20 cellular contexts compared by ENCODE assay signal in the genomic region with DNA sequence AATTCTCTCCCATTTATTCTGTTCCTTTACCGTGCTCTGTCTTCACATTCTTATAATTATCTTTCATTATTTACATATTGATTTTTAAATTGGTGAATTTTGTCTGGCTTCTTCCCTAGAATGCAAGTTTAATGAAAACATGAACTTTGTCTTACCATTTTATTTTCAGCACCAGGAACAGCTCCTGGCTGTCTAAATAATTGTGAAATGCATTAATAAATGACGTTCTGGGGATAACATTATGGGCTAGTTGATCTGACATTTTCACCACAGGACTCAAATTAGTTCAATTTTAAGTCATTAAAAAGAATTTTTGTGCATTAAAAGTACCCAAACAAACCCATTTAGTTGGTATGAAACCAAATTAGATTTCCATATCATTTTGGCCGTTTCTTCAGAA.
A peak's percentile ranks its signal among the peaks of the same experiment; 100 is the strongest.
DNase-seq lines count a peak whose midpoint lies in the region; ATAC-seq and TF ChIP-seq lines count a peak whose summit lies in the region.
"Had no signal": no experiment of that assay in that cellular context is flagged by ENCODE, and none has a peak within 500 bp of the region (broad histone marks: within the 10 kb centered on the region; RNA-seq: fewer than 3 reads in every experiment).

No MANE protein-coding gene starts in this region.

- intact Hi-C loops in A673 (cut with micrococcal nuclease; ENCODE audit: unreplicated experiment) (no loop called here), Right ventricle myocardium inferior (cut with DNase I) (no loop called here)

- BruUV-seq in A673 (replicated peaks; lab: Mats Ljungman, UMichigan): no TSS peak

- H3K27ac ChIP-seq in A673 (ENCODE audit: low read depth, low read length, poor library complexity, severe bottlenecking) (no peak overlapping the region), HEK293 (ENCODE audit: extremely low read depth, low read depth, low read length) (no peak overlapping the region), hepatocyte (no peak overlapping the region)
- H3K27ac ChIP-seq: C4-2B, SK-N-MC had no signal

- POLR2A ChIA-PET in A673 (lab: Charles Lee; ENCODE audit: low non-redundant PET) (no interaction called here), HEK293 (lab: Yijun Ruan, JAX) (no interaction called here)

- no peaks in the 10 kb centered on the region for H3K79me2 ChIP-seq in hepatocyte

- no peaks in the 10 kb centered on the region for H4K20me1 ChIP-seq in hepatocyte (ENCODE audit: insufficient read depth, poor library complexity, severe bottlenecking)

- H2AFZ ChIP-seq in hepatocyte: no peak overlapping the region

- H3K9me2 ChIP-seq in hepatocyte (replicated peaks; ENCODE audit: insufficient read depth): no peaks in the 10 kb centered on the region

- DNase-seq in A673 (ENCODE audit: low spot score): peak; percentile 0
- peak; percentile 1 for DNase-seq in amniotic epithelial cell (ENCODE audit: low read depth)
- peak; percentile 5 for DNase-seq in hepatocyte (ENCODE audit: low spot score)
- no peak for DNase-seq in H4 (ENCODE audit: low spot score)
- DNase-seq in T-helper 2 cell: no peak
- no peak for DNase-seq in Right ventricle myocardium inferior (ENCODE audit: missing footprints)
- DNase-seq: CD8-positive, alpha-beta memory T cell; DMS 273 treated with DMSO at 0.1 percent for 48 hours; DMS79; EL; GDM1; KBM-7; MG63; NCI-H1694; NCI-H2029 treated with DMSO at 0.1 percent for 48 hours; NCI-H526 treated with DMSO at 0.1 percent for 48 hours; SIG-M5 had no signal

- H3K9me3 ChIP-seq in A673 (ENCODE audit: low read depth, low read length, poor library complexity, severe bottlenecking) (peaks cover 15% of the 10 kb centered on the region), HEK293 (ENCODE audit: control insufficient read depth, insufficient read depth, low read depth, low read length) (no peaks in the 10 kb centered on the region), hepatocyte (ENCODE audit: low read depth) (no peaks in the 10 kb centered on the region)
- H3K9me3 ChIP-seq: MG63 had no signal

- H3K4me3 ChIP-seq in A673 (ENCODE audit: low read depth, low read length, poor library complexity, severe bottlenecking) (no peak overlapping the region), HEK293 (ENCODE audit: low read depth, low read length) (no peak overlapping the region), hepatocyte (no peak overlapping the region)
- H3K4me3 ChIP-seq: MG63, SK-N-MC had no signal

- no peaks in the 10 kb centered on the region for H3K4me1 ChIP-seq in A673 (ENCODE audit: insufficient read depth, low read length, poor library complexity, severe bottlenecking)
- no peaks in the 10 kb centered on the region for H3K4me1 ChIP-seq in HEK293 (ENCODE audit: control insufficient read depth, insufficient read depth, low read length)
- no peaks in the 10 kb centered on the region for H3K4me1 ChIP-seq in hepatocyte (ENCODE audit: insufficient read depth)

- no peaks in the 10 kb centered on the region for H3K36me3 ChIP-seq in A673 (ENCODE audit: insufficient read depth, low read length, poor library complexity, severe bottlenecking)
- no peaks in the 10 kb centered on the region for H3K36me3 ChIP-seq in HEK293 (ENCODE audit: control insufficient read depth in 2 of 2, insufficient read depth in 1 of 2, low read length in 2 of 2)
- H3K36me3 ChIP-seq in hepatocyte (replicated peaks; ENCODE audit: insufficient read depth, low read depth): no peaks in the 10 kb centered on the region
- H3K36me3 ChIP-seq: MG63 had no signal

- CTCF ChIA-PET in A673 (lab: Charles Lee): no interaction called here
- CTCF ChIA-PET in HEK293 (lab: Yijun Ruan, JAX): no interaction called here

- H3K27me3 ChIP-seq in A673 (replicated peaks; ENCODE audit: insufficient read depth, low read depth, low read length, poor library complexity) (no peaks in the 10 kb centered on the region), hepatocyte (no peaks in the 10 kb centered on the region)

- no peak for TF ChIP-seq CTCF in A673 (conservative IDR thresholded peaks at IDR 0.05; ENCODE audit: low read depth, low read length)
- no peak for TF ChIP-seq CTCF in HEK293 (tag by site-specific recombination; IDR thresholded peaks at IDR 0.05)
- TF ChIP-seq CTCF in hepatocyte (IDR thresholded peaks at IDR 0.05; ENCODE audit: poor library complexity): no peak

- H3K4me2 ChIP-seq in hepatocyte: no peak overlapping the region

- no peak for ATAC-seq in Right ventricle myocardium inferior

- 80% methylated on average over 3 of the region's 3 CpGs for WGBS in hepatocyte (ENCODE audit: low lambda C conversion rate, missing lambda C conversion rate)

TF ChIP-seq in HEK293, 187 proteins besides CTCF, POLR2A, EP300 and RAD21:
- TF ChIP-seq, protein P1, sequence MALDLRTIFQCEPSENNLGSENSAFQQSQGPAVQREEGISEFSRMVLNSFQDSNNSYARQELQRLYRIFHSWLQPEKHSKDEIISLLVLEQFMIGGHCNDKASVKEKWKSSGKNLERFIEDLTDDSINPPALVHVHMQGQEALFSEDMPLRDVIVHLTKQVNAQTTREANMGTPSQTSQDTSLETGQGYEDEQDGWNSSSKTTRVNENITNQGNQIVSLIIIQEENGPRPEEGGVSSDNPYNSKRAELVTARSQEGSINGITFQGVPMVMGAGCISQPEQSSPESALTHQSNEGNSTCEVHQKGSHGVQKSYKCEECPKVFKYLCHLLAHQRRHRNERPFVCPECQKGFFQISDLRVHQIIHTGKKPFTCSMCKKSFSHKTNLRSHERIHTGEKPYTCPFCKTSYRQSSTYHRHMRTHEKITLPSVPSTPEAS (tag by site-specific recombination; IDR thresholded peaks at IDR 0.05): no peak
- TF ChIP-seq, protein P2, sequence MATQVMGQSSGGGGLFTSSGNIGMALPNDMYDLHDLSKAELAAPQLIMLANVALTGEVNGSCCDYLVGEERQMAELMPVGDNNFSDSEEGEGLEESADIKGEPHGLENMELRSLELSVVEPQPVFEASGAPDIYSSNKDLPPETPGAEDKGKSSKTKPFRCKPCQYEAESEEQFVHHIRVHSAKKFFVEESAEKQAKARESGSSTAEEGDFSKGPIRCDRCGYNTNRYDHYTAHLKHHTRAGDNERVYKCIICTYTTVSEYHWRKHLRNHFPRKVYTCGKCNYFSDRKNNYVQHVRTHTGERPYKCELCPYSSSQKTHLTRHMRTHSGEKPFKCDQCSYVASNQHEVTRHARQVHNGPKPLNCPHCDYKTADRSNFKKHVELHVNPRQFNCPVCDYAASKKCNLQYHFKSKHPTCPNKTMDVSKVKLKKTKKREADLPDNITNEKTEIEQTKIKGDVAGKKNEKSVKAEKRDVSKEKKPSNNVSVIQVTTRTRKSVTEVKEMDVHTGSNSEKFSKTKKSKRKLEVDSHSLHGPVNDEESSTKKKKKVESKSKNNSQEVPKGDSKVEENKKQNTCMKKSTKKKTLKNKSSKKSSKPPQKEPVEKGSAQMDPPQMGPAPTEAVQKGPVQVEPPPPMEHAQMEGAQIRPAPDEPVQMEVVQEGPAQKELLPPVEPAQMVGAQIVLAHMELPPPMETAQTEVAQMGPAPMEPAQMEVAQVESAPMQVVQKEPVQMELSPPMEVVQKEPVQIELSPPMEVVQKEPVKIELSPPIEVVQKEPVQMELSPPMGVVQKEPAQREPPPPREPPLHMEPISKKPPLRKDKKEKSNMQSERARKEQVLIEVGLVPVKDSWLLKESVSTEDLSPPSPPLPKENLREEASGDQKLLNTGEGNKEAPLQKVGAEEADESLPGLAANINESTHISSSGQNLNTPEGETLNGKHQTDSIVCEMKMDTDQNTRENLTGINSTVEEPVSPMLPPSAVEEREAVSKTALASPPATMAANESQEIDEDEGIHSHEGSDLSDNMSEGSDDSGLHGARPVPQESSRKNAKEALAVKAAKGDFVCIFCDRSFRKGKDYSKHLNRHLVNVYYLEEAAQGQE (tag by site-specific recombination; IDR thresholded peaks at IDR 0.05): peak; percentile 50
- TF ChIP-seq, protein P3, sequence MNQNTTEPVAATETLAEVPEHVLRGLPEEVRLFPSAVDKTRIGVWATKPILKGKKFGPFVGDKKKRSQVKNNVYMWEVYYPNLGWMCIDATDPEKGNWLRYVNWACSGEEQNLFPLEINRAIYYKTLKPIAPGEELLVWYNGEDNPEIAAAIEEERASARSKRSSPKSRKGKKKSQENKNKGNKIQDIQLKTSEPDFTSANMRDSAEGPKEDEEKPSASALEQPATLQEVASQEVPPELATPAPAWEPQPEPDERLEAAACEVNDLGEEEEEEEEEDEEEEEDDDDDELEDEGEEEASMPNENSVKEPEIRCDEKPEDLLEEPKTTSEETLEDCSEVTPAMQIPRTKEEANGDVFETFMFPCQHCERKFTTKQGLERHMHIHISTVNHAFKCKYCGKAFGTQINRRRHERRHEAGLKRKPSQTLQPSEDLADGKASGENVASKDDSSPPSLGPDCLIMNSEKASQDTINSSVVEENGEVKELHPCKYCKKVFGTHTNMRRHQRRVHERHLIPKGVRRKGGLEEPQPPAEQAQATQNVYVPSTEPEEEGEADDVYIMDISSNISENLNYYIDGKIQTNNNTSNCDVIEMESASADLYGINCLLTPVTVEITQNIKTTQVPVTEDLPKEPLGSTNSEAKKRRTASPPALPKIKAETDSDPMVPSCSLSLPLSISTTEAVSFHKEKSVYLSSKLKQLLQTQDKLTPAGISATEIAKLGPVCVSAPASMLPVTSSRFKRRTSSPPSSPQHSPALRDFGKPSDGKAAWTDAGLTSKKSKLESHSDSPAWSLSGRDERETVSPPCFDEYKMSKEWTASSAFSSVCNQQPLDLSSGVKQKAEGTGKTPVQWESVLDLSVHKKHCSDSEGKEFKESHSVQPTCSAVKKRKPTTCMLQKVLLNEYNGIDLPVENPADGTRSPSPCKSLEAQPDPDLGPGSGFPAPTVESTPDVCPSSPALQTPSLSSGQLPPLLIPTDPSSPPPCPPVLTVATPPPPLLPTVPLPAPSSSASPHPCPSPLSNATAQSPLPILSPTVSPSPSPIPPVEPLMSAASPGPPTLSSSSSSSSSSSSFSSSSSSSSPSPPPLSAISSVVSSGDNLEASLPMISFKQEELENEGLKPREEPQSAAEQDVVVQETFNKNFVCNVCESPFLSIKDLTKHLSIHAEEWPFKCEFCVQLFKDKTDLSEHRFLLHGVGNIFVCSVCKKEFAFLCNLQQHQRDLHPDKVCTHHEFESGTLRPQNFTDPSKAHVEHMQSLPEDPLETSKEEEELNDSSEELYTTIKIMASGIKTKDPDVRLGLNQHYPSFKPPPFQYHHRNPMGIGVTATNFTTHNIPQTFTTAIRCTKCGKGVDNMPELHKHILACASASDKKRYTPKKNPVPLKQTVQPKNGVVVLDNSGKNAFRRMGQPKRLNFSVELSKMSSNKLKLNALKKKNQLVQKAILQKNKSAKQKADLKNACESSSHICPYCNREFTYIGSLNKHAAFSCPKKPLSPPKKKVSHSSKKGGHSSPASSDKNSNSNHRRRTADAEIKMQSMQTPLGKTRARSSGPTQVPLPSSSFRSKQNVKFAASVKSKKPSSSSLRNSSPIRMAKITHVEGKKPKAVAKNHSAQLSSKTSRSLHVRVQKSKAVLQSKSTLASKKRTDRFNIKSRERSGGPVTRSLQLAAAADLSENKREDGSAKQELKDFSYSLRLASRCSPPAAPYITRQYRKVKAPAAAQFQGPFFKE (tag by site-specific recombination; IDR thresholded peaks at IDR 0.05; ENCODE audit: borderline replicate concordance): no peak
- no peak for TF ChIP-seq ZNF248 (tag by site-specific recombination; IDR thresholded peaks at IDR 0.05)

Comparison
In these comparisons a context has a peak if more than half of its experiments do, and no peak if none do; other contexts are left out.
1. DNase-seq: peak in A673 (single experiment), amniotic epithelial cell (single experiment) and hepatocyte (single experiment); none in H4 (single experiment), T-helper 2 cell (0 of 5) and Right ventricle myocardium inferior (single experiment).